Comparison of ENCODE assay signal across 38 cellular contexts in genomic region chr12:99946131-99946530, GRCh38. TPM values are rescaled to one million over a fixed set of nuclear protein-coding genes. Genes with fewer than 3 reads are reported as not detected.
"Had no signal": no experiment of that assay in that cellular context is flagged by ENCODE, and none has a peak within 500 bp of the region (broad histone marks: within the 10 kb centered on the region; RNA-seq: fewer than 3 reads in every experiment).

No MANE protein-coding gene starts in this region.

- H3K27me3 Mint-ChIP-seq: activated naive CD4-positive, alpha-beta T cell treated with anti-CD3 and anti-CD28 coated beads, Interleukin-2, amount 10 ng/mL, durations not matched to agents 7 days and 5 days; activated naive CD8-positive, alpha-beta T cell treated with anti-CD3 and anti-CD28 coated beads for 36 hours; activated T-cell treated with anti-CD3 and anti-CD28 coated beads, Interleukin-2, amount 50 U/mL, for 24 hours; brain had no signal

- H3K36me3 Mint-ChIP-seq: activated naive CD4-positive, alpha-beta T cell treated with anti-CD3 and anti-CD28 coated beads, Interleukin-2, amount 10 ng/mL, durations not matched to agents 7 days and 5 days; activated naive CD4-positive, alpha-beta T cell treated with anti-CD3 and anti-CD28 coated beads, Interleukin-2, amount 50 U/mL, for 24 hours; activated naive CD4-positive, alpha-beta T cell treated with anti-CD3 and anti-CD28 coated beads, Interleukin-2, amount 50 U/mL, for 72 hours; activated naive CD8-positive, alpha-beta T cell; activated naive CD8-positive, alpha-beta T cell treated with anti-CD3 and anti-CD28 coated beads for 36 hours; activated naive CD8-positive, alpha-beta T cell treated with anti-CD3 and anti-CD28 coated beads, Interleukin-2, amount 10 ng/mL, durations not matched to agents 7 days and 5 days; brain had no signal

- H3K27me3 ChIP-seq: adrenal gland, ascending aorta, body of pancreas, brain microvascular endothelial cell, breast epithelium, cardiac muscle cell had no signal

- ATAC-seq: activated naive CD4-positive, alpha-beta T cell treated with anti-CD3 and anti-CD28 coated beads, Interleukin-2, amount 50 U/mL, for 72 hours; activated naive CD8-positive, alpha-beta T cell treated with anti-CD3 and anti-CD28 coated beads, Interleukin-2, amount 50 U/mL, for 24 hours; activated T-cell treated with anti-CD3 and anti-CD28 coated beads, Interleukin-2, amount 50 U/mL, for 4 hours; activated T-cell treated with anti-CD3 and anti-CD28 coated beads, Interleukin-2, amount 50 U/mL, for 72 hours; activated T-helper 17 cell treated with anti-CD3 and anti-CD28 coated beads, Interleukin-2, amount 50 U/mL, for 72 hours; body of pancreas had no signal

- H3K36me3 ChIP-seq: adrenal gland, ascending aorta, brain microvascular endothelial cell, breast epithelium, cardiac muscle cell had no signal

- H3K4me3 Mint-ChIP-seq: activated naive CD4-positive, alpha-beta T cell treated with anti-CD3 and anti-CD28 coated beads for 36 hours; activated naive CD4-positive, alpha-beta T cell treated with anti-CD3 and anti-CD28 coated beads, Interleukin-2, amount 10 ng/mL, durations not matched to agents 7 days and 5 days; activated naive CD4-positive, alpha-beta T cell treated with anti-CD3 and anti-CD28 coated beads, Interleukin-2, amount 50 U/mL, for 24 hours; activated naive CD8-positive, alpha-beta T cell; activated naive CD8-positive, alpha-beta T cell treated with anti-CD3 and anti-CD28 coated beads for 36 hours; activated naive CD8-positive, alpha-beta T cell treated with anti-CD3 and anti-CD28 coated beads, Interleukin-2, amount 10 ng/mL, durations not matched to agents 7 days and 5 days; activated naive CD8-positive, alpha-beta T cell treated with anti-CD3 and anti-CD28 coated beads, Interleukin-2, amount 50 U/mL, for 24 hours; activated T-cell treated with anti-CD3 and anti-CD28 coated beads, Interleukin-2, amount 50 U/mL, for 24 hours; activated T-cell treated with anti-CD3 and anti-CD28 coated beads, Interleukin-2, amount 50 U/mL, for 4 hours; activated T-cell treated with anti-CD3 and anti-CD28 coated beads, Interleukin-2, amount 50 U/mL, for 72 hours; activated T-helper 1 cell treated with anti-CD3 and anti-CD28 coated beads, Interleukin-12 subunit alpha, Interleukin-12 subunit beta, Interleukin-2, Interleukin-4 antibody, amounts not matched to agents 30 ng/mL and 10 ng/mL and 1 ng/mL, durations not matched to agents 14 hours and 24 hours and 36 hours; activated T-helper 17 cell treated with anti-CD3 and anti-CD28 coated beads, Interleukin-2, amount 50 U/mL, for 72 hours; brain; central memory CD8-positive, alpha-beta T cell had no signal

- H3K4me3 ChIP-seq: adrenal gland, ascending aorta, body of pancreas, breast epithelium, cardiac muscle cell had no signal

- DNase-seq: activated effector memory CD4-positive, alpha-beta T cell treated with anti-CD3 and anti-CD28 coated beads, Interleukin-2, amount 50 U/mL, for 16 hours; activated effector memory CD4-positive, alpha-beta T cell treated with Interleukin-2 at 50 U/mL for 16 hours; activated gamma-delta T cell; activated gamma-delta T cell treated with Interleukin-2 at 50 U/mL for 16 hours; activated naive CD4-positive, alpha-beta T cell; activated naive CD4-positive, alpha-beta T cell treated with anti-CD3 and anti-CD28 coated beads for 36 hours; activated naive CD4-positive, alpha-beta T cell treated with anti-CD3 and anti-CD28 coated beads, Interleukin-2, amount 10 ng/mL, durations not matched to agents 7 days and 5 days; activated naive CD4-positive, alpha-beta T cell treated with anti-CD3 and anti-CD28 coated beads, Interleukin-2, amount 50 U/mL, for 16 hours; activated naive CD4-positive, alpha-beta T cell treated with Interleukin-2 at 50 U/mL for 16 hours; activated naive CD8-positive, alpha-beta T cell treated with anti-CD3 and anti-CD28 coated beads for 36 hours; activated naive CD8-positive, alpha-beta T cell treated with anti-CD3 and anti-CD28 coated beads, Interleukin-2, amount 10 ng/mL, durations not matched to agents 7 days and 5 days; activated naive CD8-positive, alpha-beta T cell treated with anti-CD3 and anti-CD28 coated beads, Interleukin-2, amount 50 U/mL, for 24 hours; activated T-cell treated with anti-CD3 and anti-CD28 coated beads, Interleukin-2, amount 50 U/mL, for 1 hour; activated T-cell treated with anti-CD3 and anti-CD28 coated beads, Interleukin-2, amount 50 U/mL, for 24 hours; activated T-cell treated with anti-CD3 and anti-CD28 coated beads, Interleukin-2, amount 50 U/mL, for 4 hours; activated T-cell treated with anti-CD3 and anti-CD28 coated beads, Interleukin-2, amount 50 U/mL, for 48 hours; activated T-cell treated with anti-CD3 and anti-CD28 coated beads, Interleukin-2, amount 50 U/mL, for 72 hours; adrenal gland; amniotic stem cell; amygdala; anterior cingulate cortex; aorta; body of pancreas; brain microvascular endothelial cell; caudate nucleus; central memory CD4-positive, alpha-beta T cell; cerebellar nuclear complex had no signal

- H3K9me3 Mint-ChIP-seq: activated naive CD4-positive, alpha-beta T cell treated with anti-CD3 and anti-CD28 coated beads for 36 hours; activated naive CD4-positive, alpha-beta T cell treated with anti-CD3 and anti-CD28 coated beads, Interleukin-2, amount 10 ng/mL, durations not matched to agents 7 days and 5 days; activated naive CD4-positive, alpha-beta T cell treated with anti-CD3 and anti-CD28 coated beads, Interleukin-2, amount 50 U/mL, for 24 hours; activated naive CD8-positive, alpha-beta T cell treated with anti-CD3 and anti-CD28 coated beads for 36 hours; activated naive CD8-positive, alpha-beta T cell treated with anti-CD3 and anti-CD28 coated beads, Interleukin-2, amount 10 ng/mL, durations not matched to agents 7 days and 5 days; activated naive CD8-positive, alpha-beta T cell treated with anti-CD3 and anti-CD28 coated beads, Interleukin-2, amount 50 U/mL, for 24 hours; activated T-cell treated with anti-CD3 and anti-CD28 coated beads, Interleukin-2, amount 50 U/mL, for 24 hours; activated T-cell treated with anti-CD3 and anti-CD28 coated beads, Interleukin-2, amount 50 U/mL, for 4 hours; activated T-cell treated with anti-CD3 and anti-CD28 coated beads, Interleukin-2, amount 50 U/mL, for 72 hours; activated T-helper 1 cell treated with anti-CD3 and anti-CD28 coated beads, Interleukin-12 subunit alpha, Interleukin-12 subunit beta, Interleukin-2, Interleukin-4 antibody, amounts not matched to agents 30 ng/mL and 10 ng/mL and 1 ng/mL, durations not matched to agents 14 hours and 24 hours and 36 hours; activated T-helper 17 cell treated with anti-CD3 and anti-CD28 coated beads, Interleukin-2, amount 50 U/mL, for 72 hours; activated T-helper 2 cell treated with anti-CD3 and anti-CD28 coated beads, Interferon-gamma antibody, Interleukin-2, Interleukin-4, amounts not matched to agents 10 μg/mL and 5 μg/mL and 100 μg/mL, durations not matched to agents 14 hours and 24 hours and 36 hours had no signal

- H3K27ac Mint-ChIP-seq: activated naive CD4-positive, alpha-beta T cell treated with anti-CD3 and anti-CD28 coated beads for 36 hours; activated naive CD4-positive, alpha-beta T cell treated with anti-CD3 and anti-CD28 coated beads, Interleukin-2, amount 10 ng/mL, durations not matched to agents 7 days and 5 days; activated naive CD4-positive, alpha-beta T cell treated with anti-CD3 and anti-CD28 coated beads, Interleukin-2, amount 50 U/mL, for 24 hours; activated naive CD4-positive, alpha-beta T cell treated with anti-CD3 and anti-CD28 coated beads, Interleukin-2, amount 50 U/mL, for 72 hours; activated naive CD8-positive, alpha-beta T cell; activated naive CD8-positive, alpha-beta T cell treated with anti-CD3 and anti-CD28 coated beads for 36 hours; activated naive CD8-positive, alpha-beta T cell treated with anti-CD3 and anti-CD28 coated beads, Interleukin-2, amount 10 ng/mL, durations not matched to agents 7 days and 5 days; activated naive CD8-positive, alpha-beta T cell treated with anti-CD3 and anti-CD28 coated beads, Interleukin-2, amount 50 U/mL, for 24 hours; activated T-cell treated with anti-CD3 and anti-CD28 coated beads, Interleukin-2, amount 50 U/mL, for 24 hours; activated T-cell treated with anti-CD3 and anti-CD28 coated beads, Interleukin-2, amount 50 U/mL, for 72 hours; activated T-helper 1 cell treated with anti-CD3 and anti-CD28 coated beads, Interleukin-12 subunit alpha, Interleukin-12 subunit beta, Interleukin-2, Interleukin-4 antibody, amounts not matched to agents 30 ng/mL and 10 ng/mL and 1 ng/mL, durations not matched to agents 14 hours and 24 hours and 36 hours; activated T-helper 17 cell treated with anti-CD3 and anti-CD28 coated beads, Interleukin-2, amount 50 U/mL, for 72 hours; activated T-helper 2 cell treated with anti-CD3 and anti-CD28 coated beads, Interferon-gamma antibody, Interleukin-2, Interleukin-4, amounts not matched to agents 10 μg/mL and 5 μg/mL and 100 μg/mL, durations not matched to agents 14 hours and 24 hours and 36 hours; brain had no signal

- H3K27ac ChIP-seq: adrenal gland, ascending aorta, body of pancreas, brain microvascular endothelial cell, breast epithelium, cardiac muscle cell had no signal

- H3K4me1 ChIP-seq: adrenal gland, ascending aorta, body of pancreas, breast epithelium had no signal

- H3K9me3 ChIP-seq: adrenal gland, ascending aorta, body of pancreas, breast epithelium had no signal

- H3K4me1 Mint-ChIP-seq: activated naive CD4-positive, alpha-beta T cell treated with anti-CD3 and anti-CD28 coated beads, Interleukin-2, amount 10 ng/mL, durations not matched to agents 7 days and 5 days; activated naive CD4-positive, alpha-beta T cell treated with anti-CD3 and anti-CD28 coated beads, Interleukin-2, amount 50 U/mL, for 24 hours; activated naive CD8-positive, alpha-beta T cell treated with anti-CD3 and anti-CD28 coated beads for 36 hours; activated naive CD8-positive, alpha-beta T cell treated with anti-CD3 and anti-CD28 coated beads, Interleukin-2, amount 10 ng/mL, durations not matched to agents 7 days and 5 days; activated naive CD8-positive, alpha-beta T cell treated with anti-CD3 and anti-CD28 coated beads, Interleukin-2, amount 50 U/mL, for 24 hours; activated T-helper 17 cell treated with anti-CD3 and anti-CD28 coated beads, Interleukin-2, amount 50 U/mL, for 72 hours; brain; central memory CD8-positive, alpha-beta T cell had no signal

RNA-seq across cellular contexts. Expression of gene ANKS1B, which starts 38.6 kb away (rescaled TPM):
- total RNA-seq: activated naive CD4-positive, alpha-beta T cell treated with anti-CD3 and anti-CD28 coated beads for 36 hours; activated naive CD8-positive, alpha-beta T cell treated with anti-CD3 and anti-CD28 coated beads for 36 hours; activated naive CD8-positive, alpha-beta T cell treated with anti-CD3 and anti-CD28 coated beads, Interleukin-2, amount 10 ng/mL, durations not matched to agents 7 days and 5 days had no signal
